Comparison of ENCODE assay signal across 16 cellular contexts in genomic region chr17:76404256-76404655, GRCh38.
"Had no signal": no experiment of that assay in that cellular context is flagged by ENCODE, and none has a peak within 500 bp of the region (broad histone marks: within the 10 kb centered on the region; RNA-seq: fewer than 3 reads in every experiment).

No MANE protein-coding gene starts in this region.

- FAIRE-seq: astrocyte had no signal

- ATAC-seq: WTC11 had no signal

- H3K27me3 ChIP-seq: colonic mucosa, testis, vagina had no signal

- H3K27ac ChIP-seq: colonic mucosa, epithelial cell of prostate, vagina had no signal

- H3K4me1 ChIP-seq: colonic mucosa, vagina had no signal

- DNase-seq: activated naive CD4-positive, alpha-beta T cell; activated naive CD8-positive, alpha-beta T cell treated with anti-CD3 and anti-CD28 coated beads for 36 hours; activated T-cell treated with anti-CD3 and anti-CD28 coated beads, Interleukin-2, amount 50 U/mL, for 24 hours; colonic mucosa; endodermal cell; immature natural killer cell; naive B cell; stimulated activated CD4-positive, alpha-beta T cell treated with anti-CD3 and anti-CD28 coated beads, Interleukin-12 subunit alpha, Interleukin-12 subunit beta, amount 100 ng/mL, for 4 hours; T-helper 1 cell; T-helper 9 cell; trophoblast cell had no signal

- H3K9me3 ChIP-seq: colonic mucosa, testis, vagina had no signal

- H3K4me3 ChIP-seq: colonic mucosa, testis, vagina had no signal
